Comparison of ENCODE assay signal across 1 cellular context in the genomic region with DNA sequence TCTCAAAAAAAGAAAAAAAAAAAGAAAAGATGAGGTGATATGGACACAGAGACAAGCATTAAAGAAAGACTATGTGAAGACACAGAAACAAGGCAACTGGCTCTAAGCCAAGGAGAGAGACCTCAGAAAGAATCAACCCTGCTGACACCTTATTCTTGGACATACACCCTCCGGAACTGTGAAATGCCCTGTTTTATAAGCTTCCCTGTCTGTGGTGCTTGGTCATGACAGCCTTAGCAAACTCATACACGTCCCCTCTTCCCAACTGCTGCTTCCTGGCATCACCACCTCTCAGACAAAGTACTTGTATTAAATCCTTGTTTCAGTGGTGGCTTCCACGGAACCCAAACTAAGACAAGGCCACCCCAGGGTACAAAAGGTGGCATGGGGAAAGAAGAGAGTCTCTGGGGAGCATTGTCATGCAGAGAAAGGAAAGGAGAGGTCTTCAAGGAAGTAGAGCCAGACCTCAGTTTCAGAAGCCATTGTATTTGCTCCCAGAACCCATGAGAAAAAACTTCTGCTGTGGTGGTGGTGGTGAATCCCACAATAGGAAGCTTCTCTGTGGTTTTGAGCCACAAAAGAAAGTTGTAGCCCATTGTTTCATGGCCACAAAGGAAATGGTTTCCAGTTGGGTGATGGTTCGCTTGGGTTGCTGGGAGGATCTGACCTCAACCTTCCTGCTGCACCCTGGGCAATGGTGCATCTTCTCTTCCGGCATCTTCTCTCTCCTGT.
TF ChIP-seq lines count a peak whose summit lies in the region.

No MANE protein-coding gene starts in this region.

TF ChIP-seq in SK-N-SH, 30 proteins besides CTCF, POLR2A, EP300 and RAD21 (continued from another document):
- TF ChIP-seq, protein P1, sequence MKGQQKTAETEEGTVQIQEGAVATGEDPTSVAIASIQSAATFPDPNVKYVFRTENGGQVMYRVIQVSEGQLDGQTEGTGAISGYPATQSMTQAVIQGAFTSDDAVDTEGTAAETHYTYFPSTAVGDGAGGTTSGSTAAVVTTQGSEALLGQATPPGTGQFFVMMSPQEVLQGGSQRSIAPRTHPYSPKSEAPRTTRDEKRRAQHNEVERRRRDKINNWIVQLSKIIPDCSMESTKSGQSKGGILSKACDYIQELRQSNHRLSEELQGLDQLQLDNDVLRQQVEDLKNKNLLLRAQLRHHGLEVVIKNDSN (IDR thresholded peaks at IDR 0.05; ENCODE audit: borderline replicate concordance, low read depth), result no peak
